In genomic region chr12:91972896-91973295, GRCh38 we compare ENCODE assay signal across 23 cellular contexts.
"Had no signal": no experiment of that assay in that cellular context is flagged by ENCODE, and none has a peak within 500 bp of the region (broad histone marks: within the 10 kb centered on the region; RNA-seq: fewer than 3 reads in every experiment).

No MANE protein-coding gene starts in this region.

- H3K4me3 Mint-ChIP-seq: immature natural killer cell, mesothelial cell of epicardium, naive B cell had no signal

- DNase-seq: dermis blood vessel endothelial cell; dorsolateral prefrontal cortex; effector CD4-positive, alpha-beta T cell; effector memory CD4-positive, alpha-beta T cell; erythroblast; esophagus squamous epithelium; foreskin fibroblast; heart left ventricle; hypothalamus; immature natural killer cell; islet precursor cell; kidney; kidney glomerular epithelial cell; left colon; left ventricle myocardium superior; lower lobe of right lung; mesenchymal stem cell; mucosa of descending colon; naive B cell had no signal

- H3K27ac Mint-ChIP-seq: mesothelial cell of epicardium, naive B cell had no signal

- ATAC-seq: esophagus mucosa, gastroesophageal sphincter, heart left ventricle, left colon, left lobe of liver, left ventricle myocardium superior, lower lobe of right lung, mucosa of descending colon had no signal
